Comparison of ENCODE assay signal across 17 cellular contexts in genomic region chr15:88727439-88727838, GRCh38.
"Had no signal": no experiment of that assay in that cellular context is flagged by ENCODE, and none has a peak within 500 bp of the region (broad histone marks: within the 10 kb centered on the region; RNA-seq: fewer than 3 reads in every experiment).

No MANE protein-coding gene starts in this region.

- H3K27me3 Mint-ChIP-seq: stimulated activated naive B cell treated with anti-CD40 and anti-IgM and Interleukin-4, amounts not matched to agents 10 μg/mL and 1 μg/mL and 100 μg/mL, for 72 hours had no signal

- H3K27ac ChIP-seq: heart right ventricle, sigmoid colon, VCaP had no signal

- DNase-seq: activated CD4-positive, alpha-beta T cell treated with anti-CD3 and anti-CD28 coated beads for 4 hours; activated CD8-positive, alpha-beta memory T cell treated with anti-CD3 and anti-CD28 coated beads, Interleukin-2, amount 50 U/mL, for 4 hours; activated CD8-positive, alpha-beta T cell treated with anti-CD3 and anti-CD28 coated beads for 36 hours; activated T-cell treated with anti-CD3 and anti-CD28 coated beads, Interleukin-2, amount 50 U/mL, for 72 hours; aorta; foreskin melanocyte; heart right ventricle; islet precursor cell; nephron progenitor cell; sigmoid colon; stimulated activated CD4-positive, alpha-beta T cell treated with anti-CD3 and anti-CD28 coated beads, Interleukin-2, amount 100 ng/mL, for 24 hours; stimulated activated naive B cell treated with anti-CD40 and anti-IgM and Interleukin-4, amounts not matched to agents 10 μg/mL and 1 μg/mL and 100 μg/mL, for 72 hours; substantia nigra had no signal

- H3K4me1 Mint-ChIP-seq: nephron progenitor cell had no signal

- H3K4me3 ChIP-seq: heart right ventricle, sigmoid colon had no signal

- H3K27ac Mint-ChIP-seq: activated CD8-positive, alpha-beta T cell treated with anti-CD3 and anti-CD28 coated beads for 36 hours; activated T-cell treated with anti-CD3 and anti-CD28 coated beads, Interleukin-2, amount 50 U/mL, for 72 hours; memory B cell; nephron progenitor cell; type B pancreatic cell had no signal

- H3K9me3 Mint-ChIP-seq: activated CD8-positive, alpha-beta T cell treated with anti-CD3 and anti-CD28 coated beads for 36 hours had no signal

- ATAC-seq: activated CD8-positive, alpha-beta T cell treated with anti-CD3 and anti-CD28 coated beads for 36 hours; activated T-cell treated with anti-CD3 and anti-CD28 coated beads, Interleukin-2, amount 50 U/mL, for 72 hours; left lobe of liver; stimulated activated naive B cell treated with anti-CD40 and anti-IgM and Interleukin-4, amounts not matched to agents 10 μg/mL and 1 μg/mL and 100 μg/mL, for 72 hours had no signal

- H3K27me3 ChIP-seq: sigmoid colon had no signal

- H3K36me3 Mint-ChIP-seq: stimulated activated naive B cell treated with anti-CD40 and anti-IgM and Interleukin-4, amounts not matched to agents 10 μg/mL and 1 μg/mL and 100 μg/mL, for 72 hours; type B pancreatic cell had no signal

- H3K4me3 Mint-ChIP-seq: activated CD8-positive, alpha-beta T cell treated with anti-CD3 and anti-CD28 coated beads for 36 hours; activated T-cell treated with anti-CD3 and anti-CD28 coated beads, Interleukin-2, amount 50 U/mL, for 72 hours; memory B cell; nephron progenitor cell; stimulated activated naive B cell treated with anti-CD40 and anti-IgM and Interleukin-4, amounts not matched to agents 10 μg/mL and 1 μg/mL and 100 μg/mL, for 72 hours; type B pancreatic cell had no signal

- H3K36me3 ChIP-seq: heart right ventricle, sigmoid colon had no signal

- H3K4me1 ChIP-seq: heart right ventricle, sigmoid colon had no signal
